ENCODE assay signal across 2 cellular contexts in genomic region chr11:112296044-112296443, GRCh38.
A peak's percentile ranks its signal among the peaks of the same experiment; 100 is the strongest.
TF ChIP-seq lines count a peak whose summit lies in the region.

No MANE protein-coding gene starts in this region.

TF ChIP-seq in GM12878, 131 proteins besides CTCF, POLR2A, EP300 and RAD21:
- TF ChIP-seq, protein P1, sequence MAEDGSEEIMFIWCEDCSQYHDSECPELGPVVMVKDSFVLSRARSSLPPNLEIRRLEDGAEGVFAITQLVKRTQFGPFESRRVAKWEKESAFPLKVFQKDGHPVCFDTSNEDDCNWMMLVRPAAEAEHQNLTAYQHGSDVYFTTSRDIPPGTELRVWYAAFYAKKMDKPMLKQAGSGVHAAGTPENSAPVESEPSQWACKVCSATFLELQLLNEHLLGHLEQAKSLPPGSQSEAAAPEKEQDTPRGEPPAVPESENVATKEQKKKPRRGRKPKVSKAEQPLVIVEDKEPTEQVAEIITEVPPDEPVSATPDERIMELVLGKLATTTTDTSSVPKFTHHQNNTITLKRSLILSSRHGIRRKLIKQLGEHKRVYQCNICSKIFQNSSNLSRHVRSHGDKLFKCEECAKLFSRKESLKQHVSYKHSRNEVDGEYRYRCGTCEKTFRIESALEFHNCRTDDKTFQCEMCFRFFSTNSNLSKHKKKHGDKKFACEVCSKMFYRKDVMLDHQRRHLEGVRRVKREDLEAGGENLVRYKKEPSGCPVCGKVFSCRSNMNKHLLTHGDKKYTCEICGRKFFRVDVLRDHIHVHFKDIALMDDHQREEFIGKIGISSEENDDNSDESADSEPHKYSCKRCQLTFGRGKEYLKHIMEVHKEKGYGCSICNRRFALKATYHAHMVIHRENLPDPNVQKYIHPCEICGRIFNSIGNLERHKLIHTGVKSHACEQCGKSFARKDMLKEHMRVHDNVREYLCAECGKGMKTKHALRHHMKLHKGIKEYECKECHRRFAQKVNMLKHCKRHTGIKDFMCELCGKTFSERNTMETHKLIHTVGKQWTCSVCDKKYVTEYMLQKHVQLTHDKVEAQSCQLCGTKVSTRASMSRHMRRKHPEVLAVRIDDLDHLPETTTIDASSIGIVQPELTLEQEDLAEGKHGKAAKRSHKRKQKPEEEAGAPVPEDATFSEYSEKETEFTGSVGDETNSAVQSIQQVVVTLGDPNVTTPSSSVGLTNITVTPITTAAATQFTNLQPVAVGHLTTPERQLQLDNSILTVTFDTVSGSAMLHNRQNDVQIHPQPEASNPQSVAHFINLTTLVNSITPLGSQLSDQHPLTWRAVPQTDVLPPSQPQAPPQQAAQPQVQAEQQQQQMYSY (CRISPR knock-in tag; IDR thresholded peaks at IDR 0.05), result no peak
- peak; percentile 51 for TF ChIP-seq RAD51 (IDR thresholded peaks at IDR 0.05)
- TF ChIP-seq TARDBP (IDR thresholded peaks at IDR 0.05; ENCODE audit: borderline replicate concordance), result no peak
- no peak for TF ChIP-seq MEF2A (IDR thresholded peaks at IDR 0.05; ENCODE audit: insufficient read depth, low read depth, low read length)
- peak in 1 of 2 experiments; percentile 29; a peak in 1 of 4 replicates for TF ChIP-seq BHLHE40 (IDR thresholded peaks at IDR 0.05; ENCODE audit: borderline replicate concordance in 1 of 2, low read depth in 2 of 2, low read length in 1 of 2)
TF ChIP-seq in GM12878: peak in this region for 2.

TF ChIP-seq in WTC11, 78 proteins besides CTCF, POLR2A, EP300 and RAD21 (continued from another document):
- TF ChIP-seq AR (CRISPR knock-in tag; IDR thresholded peaks at IDR 0.05) (no peak), CBFB (CRISPR knock-in tag; IDR thresholded peaks at IDR 0.05; ENCODE audit: low read depth) (no peak), IRF2 (CRISPR knock-in tag; IDR thresholded peaks at IDR 0.05; ENCODE audit: borderline replicate concordance, low read depth) (no peak), JAZF1 (CRISPR knock-in tag; IDR thresholded peaks at IDR 0.05) (no peak), MYBL2 (CRISPR knock-in tag; IDR thresholded peaks at IDR 0.05) (no peak)
